ENCODE assay signal across 8 cellular contexts in genomic region chr20:53922901-53923314, GRCh38.
A peak's percentile ranks its signal among the peaks of the same experiment; 100 is the strongest.
DNase-seq lines count a peak whose midpoint lies in the region; ATAC-seq and TF ChIP-seq lines count a peak whose summit lies in the region.

No MANE protein-coding gene starts in this region.

- H3K4me1 ChIP-seq in adipocyte (ENCODE audit: control insufficient read depth, insufficient read depth, low read length): peaks cover 37% of the 10 kb centered on the region

- H3K4me3 Mint-ChIP-seq in glutamatergic neuron (ENCODE audit: unreplicated experiment): no peak overlapping the region

- H3K27me3 ChIP-seq in adipocyte (replicated peaks; ENCODE audit: control insufficient read depth, insufficient read depth, low read length): no peaks in the 10 kb centered on the region

- no peaks in the 10 kb centered on the region for H3K36me3 ChIP-seq in adipocyte (ENCODE audit: control insufficient read depth, insufficient read depth, low read length, severe bottlenecking)

- no peaks in the 10 kb centered on the region for H3K9me3 ChIP-seq in adipocyte (ENCODE audit: control insufficient read depth, low read length)

- peaks cover 5% of the 10 kb centered on the region for H3K4me1 Mint-ChIP-seq in glutamatergic neuron (ENCODE audit: low read depth, unreplicated experiment)

- H3K9me3 Mint-ChIP-seq in glutamatergic neuron (ENCODE audit: unreplicated experiment): peaks cover 2% of the 10 kb centered on the region

- H3K27me3 Mint-ChIP-seq in glutamatergic neuron (ENCODE audit: unreplicated experiment): peaks cover 1% of the 10 kb centered on the region

- peak overlapping the region; percentile 86 for H3K9ac ChIP-seq in adipocyte (ENCODE audit: low read length)

- H3K4me3 ChIP-seq in adipocyte (ENCODE audit: low read length): peak overlapping the region; percentile 69

- TF ChIP-seq CTCF in glutamatergic neuron (IDR thresholded peaks at IDR 0.05; ENCODE audit: partially characterized antibody, unreplicated experiment): no peak

- no peak for DNase-seq in adipocyte (ENCODE audit: low read depth)
- DNase-seq in renal cortical epithelial cell (ENCODE audit: low read depth): peak; percentile 82
- no peak for DNase-seq in cerebellar cortex (ENCODE audit: low spot score)
- DNase-seq in occipital lobe (lab: John Stamatoyannopoulos, UW): no peak
- DNase-seq in NCI-H2029 (lab: John Stamatoyannopoulos, UW): no peak
- DNase-seq in glutamatergic neuron: no peak

- no peaks in the 10 kb centered on the region for H3K36me3 Mint-ChIP-seq in glutamatergic neuron (ENCODE audit: unreplicated experiment)

- ATAC-seq in GM18907 (IDR thresholded peaks at IDR 0.05; ENCODE audit: unreplicated experiment): peak; percentile 65
- ATAC-seq in HG03175 (IDR thresholded peaks at IDR 0.05; ENCODE audit: unreplicated experiment): peak; percentile 61

- H3K27ac Mint-ChIP-seq in glutamatergic neuron (ENCODE audit: unreplicated experiment): no peak overlapping the region
